20 cellular contexts compared by ENCODE assay signal in the genomic region with DNA sequence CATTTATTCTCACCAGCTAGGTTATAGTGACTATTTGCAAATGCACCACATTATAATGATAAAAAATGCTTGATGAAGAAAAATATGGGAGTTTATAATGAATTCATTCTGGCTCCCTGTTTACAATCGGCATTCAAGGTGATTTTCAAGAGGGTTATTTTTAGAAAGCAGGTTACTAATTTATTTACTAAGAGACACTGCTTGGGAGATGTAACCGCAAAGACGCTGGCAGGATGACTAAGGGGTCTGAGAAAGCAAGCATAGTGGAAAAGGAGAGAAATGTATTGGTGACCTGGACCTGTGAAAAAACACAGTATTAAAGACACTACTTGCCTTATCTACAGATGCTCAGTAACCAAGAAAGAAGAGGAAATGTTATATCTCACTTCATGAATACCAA. TPM values are rescaled to one million over a fixed set of nuclear protein-coding genes. Genes with fewer than 3 reads are reported as not detected.
DNase-seq lines count a peak whose midpoint lies in the region; ATAC-seq, FAIRE-seq and TF ChIP-seq lines count a peak whose summit lies in the region.
"Had no signal": no experiment of that assay in that cellular context is flagged by ENCODE, and none has a peak within 500 bp of the region (broad histone marks: within the 10 kb centered on the region; RNA-seq: fewer than 3 reads in every experiment).

No MANE protein-coding gene starts in this region.

- no peak for TF ChIP-seq POLR2A in thyroid gland (IDR thresholded peaks at IDR 0.05)

- intact Hi-C loops in thyroid gland (cut with DNase I) = no loop called here

- H3K9me3 Mint-ChIP-seq in activated T-cell treated with anti-CD3 and anti-CD28 coated beads, Interleukin-2, amount 50 U/mL, for 72 hours = no peaks in the 10 kb centered on the region
- H3K9me3 Mint-ChIP-seq in activated T-cell treated with anti-CD3 and anti-CD28 coated beads, Interleukin-2, amount 50 U/mL, for 4 hours = no peaks in the 10 kb centered on the region
- H3K9me3 Mint-ChIP-seq: CD14-positive monocyte; naive thymus-derived CD8-positive, alpha-beta T cell had no signal

- FAIRE-seq in D721Med (lab: Jason Lieb, UNC) = no peak
- FAIRE-seq: endothelial cell of umbilical vein had no signal

- WGBS in thyroid gland, 2 donors = 52 to 62% methylated on average over 3 of the region's 3 CpGs

- no peak for DNase-seq in activated T-cell treated with anti-CD3 and anti-CD28 coated beads, Interleukin-2, amount 50 U/mL, for 72 hours
- DNase-seq in activated T-cell treated with anti-CD3 and anti-CD28 coated beads, Interleukin-2, amount 50 U/mL, for 4 hours = no peak
- DNase-seq in NCI-H187 (lab: John Stamatoyannopoulos, UW) = peak; percentile 26 to 46
- peak; percentile 88 for DNase-seq in epithelial cell of proximal tubule (ENCODE audit: low read depth)
- no peak for DNase-seq in thyroid gland
- DNase-seq in putamen (ENCODE audit: low spot score) = no peak
- DNase-seq in D721Med (ENCODE audit: insufficient read length, low spot score) = no peak
- no peak for DNase-seq in hepatic stellate cell (ENCODE audit: low spot score)
- DNase-seq: activated effector memory CD4-positive, alpha-beta T cell treated with Interleukin-2 at 50 U/mL for 16 hours; H7; naive thymus-derived CD8-positive, alpha-beta T cell; NCI-H1048; NK-92 treated with Interleukin-12 subunit alpha and Interleukin-12 subunit beta, amount 100 ng/mL, for 24 hours; posterior cingulate gyrus; stimulated activated CD4-positive, alpha-beta T cell treated with anti-CD3 and anti-CD28 coated beads, Interleukin-1b, Interleukin-23, amount 100 ng/mL, for 48 hours; stimulated activated naive CD4-positive, alpha-beta T cell treated with Interleukin-2 at 50 U/mL for 16 hours; T1000 had no signal

- no peaks in the 10 kb centered on the region for H3K27me3 ChIP-seq in thyroid gland
- H3K27me3 ChIP-seq: breast epithelium had no signal

- peak overlapping the region; percentile 52 to 61 (median 56) for H3K27ac ChIP-seq in thyroid gland
- H3K27ac ChIP-seq: breast epithelium had no signal

- H3K4me1 ChIP-seq in thyroid gland = peaks cover 11 to 13% of the 10 kb centered on the region in 2 donors
- H3K4me1 ChIP-seq: breast epithelium had no signal

- TF ChIP-seq CTCF in epithelial cell of proximal tubule (conservative IDR thresholded peaks at IDR 0.05; ENCODE audit: low read depth, low read length) (no peak), thyroid gland (IDR thresholded peaks at IDR 0.05) (no peak), D721Med (IDR thresholded peaks at IDR 0.05; ENCODE audit: insufficient read depth, missing control alignments) (no peak)

- H3K27ac Mint-ChIP-seq in activated T-cell treated with anti-CD3 and anti-CD28 coated beads, Interleukin-2, amount 50 U/mL, for 72 hours = peak overlapping the region; percentile 19

- peak in 1 of 2 donors; percentile 33 for ATAC-seq in activated T-cell treated with anti-CD3 and anti-CD28 coated beads, Interleukin-2, amount 50 U/mL, for 72 hours (replicated peaks in 1 of 2)
- no peak for ATAC-seq in activated T-cell treated with anti-CD3 and anti-CD28 coated beads, Interleukin-2, amount 50 U/mL, for 4 hours
- ATAC-seq: naive thymus-derived CD8-positive, alpha-beta T cell had no signal

- H3K9me3 ChIP-seq in thyroid gland = no peaks in the 10 kb centered on the region
- H3K9me3 ChIP-seq: breast epithelium had no signal

- peak overlapping the region in 1 of 2 donors; percentile 7 for H3K4me3 Mint-ChIP-seq in activated T-cell treated with anti-CD3 and anti-CD28 coated beads, Interleukin-2, amount 50 U/mL, for 72 hours
- H3K4me3 Mint-ChIP-seq in activated T-cell treated with anti-CD3 and anti-CD28 coated beads, Interleukin-2, amount 50 U/mL, for 4 hours = no peak overlapping the region
- H3K4me3 Mint-ChIP-seq: CD14-positive monocyte; naive thymus-derived CD8-positive, alpha-beta T cell had no signal

- H3K36me3 Mint-ChIP-seq in activated T-cell treated with anti-CD3 and anti-CD28 coated beads, Interleukin-2, amount 50 U/mL, for 72 hours (ENCODE audit: insufficient read depth in 2 of 2) = peaks cover 3 to 6% of the 10 kb centered on the region in 2 donors
- peaks cover 23% of the 10 kb centered on the region for H3K36me3 Mint-ChIP-seq in activated T-cell treated with anti-CD3 and anti-CD28 coated beads, Interleukin-2, amount 50 U/mL, for 4 hours (ENCODE audit: insufficient read depth)

- H3K36me3 ChIP-seq in thyroid gland = no peaks in the 10 kb centered on the region
- H3K36me3 ChIP-seq: breast epithelium had no signal

- peaks cover 15% of the 10 kb centered on the region for H3K4me1 Mint-ChIP-seq in activated T-cell treated with anti-CD3 and anti-CD28 coated beads, Interleukin-2, amount 50 U/mL, for 72 hours (ENCODE audit: low read depth)
- H3K4me1 Mint-ChIP-seq in activated T-cell treated with anti-CD3 and anti-CD28 coated beads, Interleukin-2, amount 50 U/mL, for 4 hours (ENCODE audit: low read depth) = peaks cover 2% of the 10 kb centered on the region
- H3K4me1 Mint-ChIP-seq: CD14-positive monocyte had no signal

- H3K4me3 ChIP-seq in epithelial cell of proximal tubule (ENCODE audit: low read depth, low read length) = peak overlapping the region; percentile 35
- no peak overlapping the region for H3K4me3 ChIP-seq in thyroid gland (replicated peaks in 1 of 3)
- H3K4me3 ChIP-seq: breast epithelium had no signal

- H3K27me3 Mint-ChIP-seq in activated T-cell treated with anti-CD3 and anti-CD28 coated beads, Interleukin-2, amount 50 U/mL, for 72 hours (ENCODE audit: low read depth) = no peaks in the 10 kb centered on the region
- H3K27me3 Mint-ChIP-seq in activated T-cell treated with anti-CD3 and anti-CD28 coated beads, Interleukin-2, amount 50 U/mL, for 4 hours (ENCODE audit: low read depth) = no peaks in the 10 kb centered on the region
- H3K27me3 Mint-ChIP-seq: naive thymus-derived CD8-positive, alpha-beta T cell had no signal

RNA-seq across cellular contexts. Expression of a gene that starts 13.3 kb away (rescaled TPM):
- 10 to 100 TPM; 14.1 to 18.1 TPM for total RNA-seq in activated T-cell treated with anti-CD3 and anti-CD28 coated beads, Interleukin-2, amount 50 U/mL, for 72 hours
- 1 to 10 TPM; 7.3 to 9.3 (median 9.2) TPM for total RNA-seq in activated T-cell treated with anti-CD3 and anti-CD28 coated beads, Interleukin-2, amount 50 U/mL, for 4 hours
- 4.1 and 4.6 TPM in 2 replicates for total RNA-seq in epithelial cell of proximal tubule
- total RNA-seq in thyroid gland = 10 to 100 TPM in 2 of 4 donors, 1 to 10 TPM in 2; 4.1 to 22.4 (median 9.3) TPM

Comparison
In these comparisons a context has a peak if more than half of its experiments do, and no peak if none do; other contexts are left out.
1. DNase-seq: peak in NCI-H187 (2 of 2) and epithelial cell of proximal tubule (single experiment); none in activated T-cell treated with anti-CD3 and anti-CD28 coated beads, Interleukin-2, amount 50 U/mL, for 72 hours (0 of 2), activated T-cell treated with anti-CD3 and anti-CD28 coated beads, Interleukin-2, amount 50 U/mL, for 4 hours (single experiment), thyroid gland (0 of 2), putamen (single experiment), D721Med (single experiment) and hepatic stellate cell (single experiment).